Comparison of ENCODE assay signal across 8 cellular contexts in the genomic region with DNA sequence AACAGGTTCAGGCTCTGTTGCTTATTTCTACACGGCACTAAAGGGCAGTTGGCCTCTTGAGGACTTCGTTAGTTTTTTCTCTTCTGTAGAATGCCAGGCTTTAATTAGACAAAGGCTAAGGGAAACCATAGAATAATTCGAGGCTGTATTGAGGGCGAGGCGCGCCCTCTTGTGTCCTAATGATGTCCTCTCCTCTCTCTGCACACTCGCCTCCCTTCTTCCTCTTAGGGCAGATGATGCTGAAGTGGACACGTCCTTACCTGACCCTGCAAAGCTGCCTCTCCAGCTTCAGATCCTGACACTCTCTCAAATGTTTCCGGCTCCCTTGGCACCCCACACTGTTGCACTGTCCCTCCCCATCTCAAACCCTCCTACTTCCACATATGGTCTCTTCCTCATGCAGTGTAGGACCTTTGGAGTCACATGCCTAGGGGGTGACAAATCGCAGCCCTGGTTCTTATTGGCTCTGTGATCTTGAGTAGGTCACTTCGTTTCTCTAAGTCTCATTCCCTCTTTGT. TPM values are rescaled to one million over a fixed set of nuclear protein-coding genes. Genes with fewer than 3 reads are reported as not detected.
DNase-seq lines count a peak whose midpoint lies in the region; ATAC-seq and TF ChIP-seq lines count a peak whose summit lies in the region.

No MANE protein-coding gene starts in this region.

- ATAC-seq in GM19351 (IDR thresholded peaks at IDR 0.05; ENCODE audit: unreplicated experiment) (peak; percentile 48), HG03521 (IDR thresholded peaks at IDR 0.05; ENCODE audit: unreplicated experiment) (no peak)

- TF ChIP-seq POLR2A in adrenal gland (IDR thresholded peaks at IDR 0.05), result no peak

- peaks cover 9 to 28% of the 10 kb centered on the region in 2 donors for H3K4me1 ChIP-seq in adrenal gland (replicated peaks in 1 of 2)
- H3K4me1 ChIP-seq in left ventricle myocardium inferior, result peaks cover 61% of the 10 kb centered on the region

- H3K27ac ChIP-seq in adrenal gland (no peak overlapping the region), left ventricle myocardium inferior (replicated peaks) (peak overlapping the region; percentile 74)

- H3K9me3 ChIP-seq in adrenal gland (replicated peaks in 1 of 3) (no peaks in the 10 kb centered on the region), left ventricle myocardium inferior (replicated peaks) (no peaks in the 10 kb centered on the region)

- DNase-seq in AG09309 (ENCODE audit: low read depth), result peak; percentile 55
- peak; percentile 91 for DNase-seq in NCI-H1105 treated with DMSO at 0.1 percent for 48 hours (lab: John Stamatoyannopoulos, UW)
- DNase-seq in SKM-1 (lab: John Stamatoyannopoulos, UW; ENCODE audit: unreplicated experiment), result peak; percentile 76
- peak; percentile 72 to 95 (median 85) for DNase-seq in adrenal gland
- peak; percentile 79 for DNase-seq in left ventricle myocardium inferior
- peak; percentile 86 for DNase-seq in putamen (ENCODE audit: low spot score)

- peak; percentile 89 for TF ChIP-seq CTCF in AG09309 (IDR thresholded peaks at IDR 0.05; ENCODE audit: control insufficient read depth, insufficient read depth, low read depth, low read length, missing control alignments)
- peak; percentile 76 to 91 (median 84) for TF ChIP-seq CTCF in adrenal gland (IDR thresholded peaks at IDR 0.05)
- peak; percentile 92 for TF ChIP-seq CTCF in left ventricle myocardium inferior (IDR thresholded peaks at IDR 0.05; ENCODE audit: borderline replicate concordance)

- intact Hi-C loops in adrenal gland (cut with DNase I), result loop anchor here (5.0 to 10.0 kb wide), 2 partner anchors 142 to 144 kb away; no protein-coding TSS in a partner anchor
- intact Hi-C loops in left ventricle myocardium inferior (cut with micrococcal nuclease), result no loop called here

- H3K4me3 ChIP-seq in AG09309 (ENCODE audit: control insufficient read depth, low read depth, low read length) (no peak overlapping the region), adrenal gland (no peak overlapping the region), left ventricle myocardium inferior (no peak overlapping the region)

- H3K36me3 ChIP-seq in adrenal gland (replicated peaks in 1 of 2), result no peaks in the 10 kb centered on the region
- H3K36me3 ChIP-seq in left ventricle myocardium inferior, result no peaks in the 10 kb centered on the region

- H3K27me3 ChIP-seq in adrenal gland (no peaks in the 10 kb centered on the region), left ventricle myocardium inferior (ENCODE audit: low read depth) (no peaks in the 10 kb centered on the region)

- 3 to 5% (median 3%) methylated on average over 11 of the region's 11 CpGs for WGBS in adrenal gland, 4 donors

RNA-seq across cellular contexts. Expression of a gene that starts 1.9 kb away (rescaled TPM):
- 10 to 100 TPM in 1 of 8 donors, 1 to 10 TPM in 7; 3.6 to 12.7 (median 4.9) TPM for total RNA-seq in adrenal gland
- polyA plus RNA-seq in adrenal gland, result 1 to 10 TPM in 2 of 3 donors, under 1 TPM in 1; 0.84 to 1.8 (median 1.6) TPM
- 5.7 TPM for total RNA-seq in left ventricle myocardium inferior

RNA-seq across cellular contexts. Expression of a gene that starts 39.7 kb away (rescaled TPM):
- 100 to 1,000 TPM; 100 to 164 (median 131) TPM for total RNA-seq in adrenal gland
- polyA plus RNA-seq in adrenal gland, result 100 to 1,000 TPM in 1 of 3 donors, 10 to 100 TPM in 2; 61.5 to 104 (median 84.2) TPM
- total RNA-seq in left ventricle myocardium inferior, result 105 TPM
